Comparison of ENCODE assay signal across 12 cellular contexts in the genomic region with DNA sequence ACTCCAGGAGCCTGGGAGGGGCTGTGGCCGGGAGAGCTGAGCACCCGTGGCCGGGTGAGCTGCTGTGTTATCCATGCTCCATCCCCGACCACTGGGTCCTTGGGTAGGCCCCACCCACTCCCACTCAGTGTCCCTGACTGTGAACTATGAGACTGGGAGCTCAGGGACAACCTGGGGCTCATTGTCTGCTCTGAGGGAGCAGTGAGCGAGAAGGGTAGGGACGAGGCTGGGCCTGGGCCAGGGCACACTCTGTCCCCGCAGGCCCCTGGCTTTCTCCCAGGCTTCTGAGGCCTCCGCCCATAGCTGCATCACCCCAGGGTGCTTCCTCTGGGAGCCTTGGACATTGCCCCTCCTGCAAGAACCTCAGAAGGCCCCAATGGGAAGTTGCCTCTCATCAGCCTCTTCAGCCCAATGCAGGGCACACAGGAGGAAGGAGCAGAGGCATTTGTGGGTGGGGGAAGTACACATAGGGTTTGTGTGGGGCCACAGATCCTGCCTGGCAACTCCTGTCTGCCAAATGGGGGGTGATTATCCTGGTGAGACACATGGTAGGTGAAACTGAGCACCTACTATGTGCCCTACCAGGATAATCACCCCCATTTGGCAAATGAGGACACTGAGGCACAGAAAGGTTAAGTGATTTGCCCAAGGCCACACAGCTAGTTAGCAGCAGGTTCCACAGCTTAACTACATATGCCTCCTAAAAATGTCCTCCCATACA. TPM values are rescaled to one million over a fixed set of nuclear protein-coding genes. Genes with fewer than 3 reads are reported as not detected.
DNase-seq lines count a peak whose midpoint lies in the region; ATAC-seq, FAIRE-seq and TF ChIP-seq lines count a peak whose summit lies in the region.
"Had no signal": no experiment of that assay in that cellular context is flagged by ENCODE, and none has a peak within 500 bp of the region (broad histone marks: within the 10 kb centered on the region; RNA-seq: fewer than 3 reads in every experiment).

No MANE protein-coding gene starts in this region.

- ATAC-seq in A549 = peak; percentile 14 to 39; a peak in 5 of 6 replicates
- ATAC-seq in GM21576 (IDR thresholded peaks at IDR 0.05; ENCODE audit: unreplicated experiment) = no peak

- H3K4me3 ChIP-seq in A549 (no peak overlapping the region), esophagus (ENCODE audit: low read depth in 1 of 2, low read length in 2 of 2) (no peak overlapping the region), muscle layer of duodenum (ENCODE audit: low read depth in 1 of 2, low read length in 2 of 2) (no peak overlapping the region)

- FAIRE-seq in A549 (lab: Jason Lieb, UNC) = no peak
- FAIRE-seq: colon, H1 had no signal

- in situ Hi-C loops in ACHN (cut with HindIII; ENCODE audit: low pct_ligation_motif_present, low pct_unique_long_range_greater_than_20kb, low sequenced_read_pairs) = no loop called here

- TF ChIP-seq CTCF in A549 (IDR thresholded peaks at IDR 0.05) = no peak

- H3K36me3 ChIP-seq in esophagus (ENCODE audit: control insufficient read depth in 2 of 2, insufficient read depth in 2 of 2, low read length in 1 of 2) = no peaks in the 10 kb centered on the region
- no peaks in the 10 kb centered on the region for H3K36me3 ChIP-seq in muscle layer of duodenum (ENCODE audit: control insufficient read depth in 1 of 2, insufficient read depth in 2 of 2, low read length in 2 of 2)

- H3K27me3 ChIP-seq in esophagus (ENCODE audit: control insufficient read depth in 1 of 2, insufficient read depth in 2 of 2, low read length in 2 of 2) (peaks cover 0 to 6% of the 10 kb centered on the region in 2 donors), muscle layer of duodenum (ENCODE audit: low read depth, low read length) (peaks cover 4% of the 10 kb centered on the region)

- POLR2A ChIA-PET in A549 (lab: Yijun Ruan, JAX) = no interaction called here

- CTCF ChIA-PET in A549 (lab: Yijun Ruan, JAX) = interaction anchor here (0.6 to 3.8 kb wide), 10 partner anchors 10 to 275 kb away, joined by 3 to 12 read pairs (median 4); partner anchors contain the start of gene MESP2

- 59% methylated on average over 8 of the region's 8 CpGs for WGBS in A549 (ENCODE audit: missing lambda C conversion rate)
- WGBS in esophagus, 2 donors = 39 to 52% methylated on average over 8 of the region's 8 CpGs

- H3K9me3 ChIP-seq in A549 (0 out of 3 replicates have a peak, but pooled peaks cover 3% of the 10 kb centered on the region), esophagus (ENCODE audit: control insufficient read depth in 2 of 2, insufficient read depth in 1 of 2, low read depth in 1 of 2, low read length in 1 of 2) (peaks cover 0 to 8% of the 10 kb centered on the region in 2 donors), muscle layer of duodenum (ENCODE audit: control insufficient read depth in 1 of 2, low read length in 2 of 2) (peaks cover 3 to 7% of the 10 kb centered on the region in 2 donors)

- DNase-seq in A549 (ENCODE audit: low read depth in 1 of 2, low spot score in 1 of 2) (peak in 1 of 2 experiments; percentile 31), LoVo (ENCODE audit: low spot score) (peak; percentile 48), ACHN (no peak), NCI-H2081 treated with DMSO at 0.1 percent for 48 hours (lab: John Stamatoyannopoulos, UW) (no peak)
- no peak for DNase-seq in activated T-cell treated with anti-CD3 and anti-CD28 coated beads, Interleukin-2, amount 50 U/mL, for 48 hours
- DNase-seq: AML-193, Kasumi-1 had no signal

- TF ChIP-seq POLR2A in A549 (IDR thresholded peaks at IDR 0.05; ENCODE audit: low read length) = no peak

- H3K27ac ChIP-seq in A549 (peak overlapping the region; percentile 39 to 42; a peak in 4 of 6 replicates), esophagus (ENCODE audit: low read depth in 2 of 2, low read length in 1 of 2) (peak overlapping the region; percentile 14 to 15), muscle layer of duodenum (ENCODE audit: low read length) (peak overlapping the region; percentile 45)

- no peak for TF ChIP-seq RAD21 in A549 (conservative IDR thresholded peaks at IDR 0.05 in 1 of 2, IDR thresholded peaks at IDR 0.05 in 1 of 2)

- H3K4me1 ChIP-seq in A549 (peaks cover 21% of the 10 kb centered on the region), esophagus (ENCODE audit: control insufficient read depth in 2 of 2, insufficient read depth in 2 of 2, low read length in 1 of 2) (peaks cover 6 to 18% of the 10 kb centered on the region in 2 donors), muscle layer of duodenum (ENCODE audit: control insufficient read depth in 1 of 2, insufficient read depth in 2 of 2, low read length in 2 of 2) (peaks cover 0 to 10% of the 10 kb centered on the region in 2 donors)

- TF ChIP-seq EP300 in A549 (IDR thresholded peaks at IDR 0.05) = no peak

- H3K4me2 ChIP-seq in A549 = peak overlapping the region; percentile 6; the same call in 1 of the 3 replicates

TF ChIP-seq in A549, 52 proteins besides CTCF, POLR2A, EP300 and RAD21:
- TF ChIP-seq CHD4 (IDR thresholded peaks at IDR 0.05; ENCODE audit: borderline replicate concordance) (0 out of 2 replicates have a peak, but pooled peaks have one; percentile 34), CHD2 (IDR thresholded peaks at IDR 0.05; ENCODE audit: low read length, partially characterized antibody) (no peak)

RNA-seq across cellular contexts. Expression of gene ANPEP, which starts 2.4 kb away (rescaled TPM):
- 3.8 and 5.3 TPM in 2 replicates for polyA plus RNA-seq in A549 (2011; rRNA removed)
- 1.9 and 2.5 TPM in 2 replicates for polyA plus RNA-seq in A549 (2012; cell fraction: cytosol; rRNA removed)
- polyA plus RNA-seq in A549 (2012; cell fraction: nucleus; rRNA removed) = 9.2 and 12.7 TPM in 2 replicates
- polyA plus RNA-seq in A549 (2017; fragmentation: RNase III; extraction: RNeasy Plus Mini Kit Qiagen cat#74134 plus additional on column Dnase treatment) = 9.3 to 12.5 TPM (median 9.9 TPM) in 3 replicates
- 5.9 and 6.5 TPM in 2 replicates for polyA minus RNA-seq in A549 (2011; rRNA and poly(A)+ RNA removed)
- polyA plus RNA-seq in esophagus = 1 to 10 TPM; 1.2 to 1.4 TPM

RNA-seq across cellular contexts. Expression of gene MESP2, which starts 36.2 kb away (rescaled TPM):
- polyA plus RNA-seq in A549 (2011; rRNA removed) = 0.22 and 0.24 TPM in 2 replicates
- 0.18 and 0.29 TPM in 2 replicates for polyA plus RNA-seq in A549 (2012; cell fraction: cytosol; rRNA removed)
- 0.16 and 0.54 TPM in 2 replicates for polyA plus RNA-seq in A549 (2012; cell fraction: nucleus; rRNA removed)
- polyA plus RNA-seq in A549 (2017; fragmentation: RNase III; extraction: RNeasy Plus Mini Kit Qiagen cat#74134 plus additional on column Dnase treatment) = 0.50 to 0.57 TPM (median 0.53 TPM) in 3 replicates
- not detected in 2 replicates for polyA minus RNA-seq in A549 (2011; rRNA and poly(A)+ RNA removed)
- polyA plus RNA-seq in esophagus = under 1 TPM; 0.56 to 0.75 TPM
